Comparison of ENCODE assay signal across 21 cellular contexts in the genomic region with DNA sequence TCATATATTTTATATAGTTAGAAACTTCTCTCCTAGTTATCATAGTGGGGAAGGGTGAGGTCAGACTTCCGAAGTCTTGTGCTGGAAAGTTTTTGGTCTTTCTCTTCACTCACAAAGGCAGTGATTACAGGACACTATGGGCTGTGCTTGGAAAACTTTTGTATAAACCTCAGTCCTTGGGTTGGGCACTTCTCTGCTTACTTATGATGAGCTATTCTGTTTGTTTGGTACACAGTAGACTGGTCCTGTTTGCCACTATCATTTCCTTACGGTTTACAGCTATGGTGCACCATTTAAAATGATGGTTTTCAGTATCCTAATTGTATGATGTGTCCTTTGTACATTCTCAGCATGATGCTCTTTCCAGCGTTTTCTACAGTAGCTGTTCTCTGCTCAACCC.
"Had no signal": no experiment of that assay in that cellular context is flagged by ENCODE, and none has a peak within 500 bp of the region (broad histone marks: within the 10 kb centered on the region; RNA-seq: fewer than 3 reads in every experiment).

No MANE protein-coding gene starts in this region.

- H3K79me2 ChIP-seq: parathyroid adenoma had no signal

- DNase-seq: dermis blood vessel endothelial cell; effector memory CD8-positive, alpha-beta T cell; erythroblast; foreskin fibroblast; gastrocnemius medialis; head of caudate nucleus; naive B cell; right cardiac atrium; sigmoid colon; stimulated activated CD4-positive, alpha-beta T cell treated with anti-CD3 and anti-CD28 coated beads, Interleukin-2, amount 100 ng/mL, for 24 hours; stimulated activated CD4-positive, alpha-beta T cell treated with anti-CD3 and anti-CD28 coated beads, Interleukin-4, amount 100 ng/mL, for 24 hours; stimulated activated naive CD8-positive, alpha-beta T cell treated with anti-CD3 and anti-CD28 coated beads, Interleukin-15, Interleukin-2, amounts not matched to agents 100 U/mL and 50 U/mL, for 24 hours; substantia nigra; testis; tibial artery had no signal

- H2AFZ ChIP-seq: parathyroid adenoma had no signal

- ATAC-seq: effector memory CD8-positive, alpha-beta T cell; gastrocnemius medialis; left lobe of liver; natural killer cell treated with Interleukin-12 subunit alpha and Interleukin-12 subunit beta and Interleukin-15 and Interleukin-18, amount 100 ng/mL, for 72 hours; right cardiac atrium; stimulated activated effector memory CD8-positive, alpha-beta T cell treated with anti-CD3 and anti-CD28 coated beads, Interleukin-12 subunit alpha, Interleukin-12 subunit beta, amount 100 ng/mL, for 72 hours; stimulated activated naive CD8-positive, alpha-beta T cell treated with anti-CD3 and anti-CD28 coated beads, Interleukin-15, Interleukin-2, amounts not matched to agents 100 U/mL and 50 U/mL, for 24 hours had no signal

- H3K36me3 ChIP-seq: gastrocnemius medialis, sigmoid colon, tibial artery had no signal

- H3K27me3 ChIP-seq: gastrocnemius medialis, sigmoid colon, testis, tibial artery had no signal

- H3K9ac ChIP-seq: parathyroid adenoma had no signal

- H3K9me3 ChIP-seq: gastrocnemius medialis, testis had no signal

- H3K27ac ChIP-seq: coronary artery, gastrocnemius medialis, parathyroid adenoma, sigmoid colon, testis, tibial artery had no signal

- H3K4me3 ChIP-seq: coronary artery, gastrocnemius medialis, lung, sigmoid colon, testis, tibial artery had no signal

- H3K4me1 ChIP-seq: parathyroid adenoma, sigmoid colon, testis had no signal
